1 cellular context compared by ENCODE assay signal in genomic region chr14:77033622-77034521, GRCh38.
TF ChIP-seq lines count a peak whose summit lies in the region.

No MANE protein-coding gene starts in this region.

TF ChIP-seq in HepG2, 621 proteins besides CTCF, POLR2A, EP300 and RAD21 (continued from another document and continues in another):
- TF ChIP-seq PRDM4 (CRISPR knock-in tag; IDR thresholded peaks at IDR 0.05; ENCODE audit: borderline replicate concordance) (no peak), SRSF1 (optimal IDR thresholded peaks at IDR 0.05; ENCODE audit: low read depth, low read length) (peak; percentile 61), ZNF333 (CRISPR knock-in tag; IDR thresholded peaks at IDR 0.05; ENCODE audit: borderline replicate concordance) (no peak), SIN3B (IDR thresholded peaks at IDR 0.05; ENCODE audit: low read length) (no peak), TAF15 (IDR thresholded peaks at IDR 0.05; ENCODE audit: low read depth, low read length, poor library complexity, severe bottlenecking) (no peak), HOXA5 (CRISPR knock-in tag; IDR thresholded peaks at IDR 0.05) (peak; percentile 60), ZBTB7B (CRISPR knock-in tag; IDR thresholded peaks at IDR 0.05) (peak; percentile 56; the same call in 1 of the 2 replicates), PAXIP1 (CRISPR knock-in tag; conservative IDR thresholded peaks at IDR 0.05) (peak; percentile 80), FOXM1 (CRISPR knock-in tag; IDR thresholded peaks at IDR 0.05) (no peak), XBP1 (CRISPR knock-in tag; IDR thresholded peaks at IDR 0.05) (no peak), ZNF614 (CRISPR knock-in tag; IDR thresholded peaks at IDR 0.05; ENCODE audit: borderline replicate concordance) (peak; percentile 86; the same call in 1 of the 2 replicates), ZNF652 (CRISPR knock-in tag; IDR thresholded peaks at IDR 0.05; ENCODE audit: borderline replicate concordance, low read depth) (no peak), MAF1 (CRISPR knock-in tag; IDR thresholded peaks at IDR 0.05; ENCODE audit: borderline replicate concordance) (no peak), PRPF4 (IDR thresholded peaks at IDR 0.05; ENCODE audit: low read depth, low read length, poor library complexity, severe bottlenecking) (no peak), CBX5 (CRISPR knock-in tag; IDR thresholded peaks at IDR 0.05; ENCODE audit: borderline replicate concordance) (no peak), ZNF747 (CRISPR knock-in tag; IDR thresholded peaks at IDR 0.05; ENCODE audit: borderline replicate concordance) (no peak; the same call in 1 of the 2 replicates), FUBP1 (CRISPR knock-in tag; IDR thresholded peaks at IDR 0.05; ENCODE audit: borderline replicate concordance) (no peak), FOXJ3 (CRISPR knock-in tag; IDR thresholded peaks at IDR 0.05; ENCODE audit: borderline replicate concordance) (peak; percentile 88), ZNF234 (CRISPR knock-in tag; conservative IDR thresholded peaks at IDR 0.05) (no peak), ZBTB25 (CRISPR knock-in tag; IDR thresholded peaks at IDR 0.05) (peak; percentile 67), ZNF430 (CRISPR knock-in tag; IDR thresholded peaks at IDR 0.05) (no peak), ZFAT (CRISPR knock-in tag; conservative IDR thresholded peaks at IDR 0.05) (no peak), EZH2 (conservative IDR thresholded peaks at IDR 0.05; ENCODE audit: low read depth, low read length) (no peak), ZBTB7A (CRISPR knock-in tag; IDR thresholded peaks at IDR 0.05) (no peak), TARDBP (CRISPR knock-in tag; IDR thresholded peaks at IDR 0.05) (peak; percentile 64), ZFP37 (CRISPR knock-in tag; IDR thresholded peaks at IDR 0.05; ENCODE audit: borderline replicate concordance) (no peak), AGO2 (optimal IDR thresholded peaks at IDR 0.05; ENCODE audit: low read depth, low read length) (peak; percentile 98), BCL6 (CRISPR knock-in tag; IDR thresholded peaks at IDR 0.05) (peak; percentile 91), TCF7L2 (IDR thresholded peaks at IDR 0.05; ENCODE audit: low read depth, low read length) (no peak), NR0B2 (CRISPR knock-in tag; IDR thresholded peaks at IDR 0.05) (no peak), HOMEZ (CRISPR knock-in tag; IDR thresholded peaks at IDR 0.05; ENCODE audit: low read depth) (no peak), TOE1 (CRISPR knock-in tag; IDR thresholded peaks at IDR 0.05) (no peak), NFE2L2 (IDR thresholded peaks at IDR 0.05; ENCODE audit: low read length) (no peak), ZNF788 (CRISPR knock-in tag; IDR thresholded peaks at IDR 0.05; ENCODE audit: borderline replicate concordance) (no peak; the same call in 1 of the 2 replicates)
- TF ChIP-seq, protein P1, sequence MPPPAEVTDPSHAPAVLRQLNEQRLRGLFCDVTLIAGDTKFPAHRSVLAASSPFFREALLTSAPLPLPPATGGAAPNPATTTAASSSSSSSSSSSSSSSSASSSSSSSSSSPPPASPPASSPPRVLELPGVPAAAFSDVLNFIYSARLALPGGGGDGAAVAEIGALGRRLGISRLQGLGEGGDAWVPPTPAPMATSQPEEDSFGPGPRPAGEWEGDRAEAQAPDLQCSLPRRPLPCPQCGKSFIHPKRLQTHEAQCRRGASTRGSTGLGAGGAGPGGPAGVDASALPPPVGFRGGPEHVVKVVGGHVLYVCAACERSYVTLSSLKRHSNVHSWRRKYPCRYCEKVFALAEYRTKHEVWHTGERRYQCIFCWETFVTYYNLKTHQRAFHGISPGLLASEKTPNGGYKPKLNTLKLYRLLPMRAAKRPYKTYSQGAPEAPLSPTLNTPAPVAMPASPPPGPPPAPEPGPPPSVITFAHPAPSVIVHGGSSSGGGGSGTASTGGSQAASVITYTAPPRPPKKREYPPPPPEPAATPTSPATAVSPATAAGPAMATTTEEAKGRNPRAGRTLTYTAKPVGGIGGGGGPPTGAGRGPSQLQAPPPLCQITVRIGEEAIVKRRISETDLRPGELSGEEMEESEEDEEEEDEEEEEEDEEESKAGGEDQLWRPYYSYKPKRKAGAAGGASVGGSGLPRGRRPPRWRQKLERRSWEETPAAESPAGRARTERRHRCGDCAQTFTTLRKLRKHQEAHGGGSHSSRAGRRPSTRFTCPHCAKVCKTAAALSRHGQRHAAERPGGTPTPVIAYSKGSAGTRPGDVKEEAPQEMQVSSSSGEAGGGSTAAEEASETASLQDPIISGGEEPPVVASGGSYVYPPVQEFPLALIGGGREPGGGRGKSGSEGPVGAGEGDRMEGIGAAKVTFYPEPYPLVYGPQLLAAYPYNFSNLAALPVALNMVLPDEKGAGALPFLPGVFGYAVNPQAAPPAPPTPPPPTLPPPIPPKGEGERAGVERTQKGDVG (CRISPR knock-in tag; IDR thresholded peaks at IDR 0.05; ENCODE audit: borderline replicate concordance), result no peak
- TF ChIP-seq, protein P2, sequence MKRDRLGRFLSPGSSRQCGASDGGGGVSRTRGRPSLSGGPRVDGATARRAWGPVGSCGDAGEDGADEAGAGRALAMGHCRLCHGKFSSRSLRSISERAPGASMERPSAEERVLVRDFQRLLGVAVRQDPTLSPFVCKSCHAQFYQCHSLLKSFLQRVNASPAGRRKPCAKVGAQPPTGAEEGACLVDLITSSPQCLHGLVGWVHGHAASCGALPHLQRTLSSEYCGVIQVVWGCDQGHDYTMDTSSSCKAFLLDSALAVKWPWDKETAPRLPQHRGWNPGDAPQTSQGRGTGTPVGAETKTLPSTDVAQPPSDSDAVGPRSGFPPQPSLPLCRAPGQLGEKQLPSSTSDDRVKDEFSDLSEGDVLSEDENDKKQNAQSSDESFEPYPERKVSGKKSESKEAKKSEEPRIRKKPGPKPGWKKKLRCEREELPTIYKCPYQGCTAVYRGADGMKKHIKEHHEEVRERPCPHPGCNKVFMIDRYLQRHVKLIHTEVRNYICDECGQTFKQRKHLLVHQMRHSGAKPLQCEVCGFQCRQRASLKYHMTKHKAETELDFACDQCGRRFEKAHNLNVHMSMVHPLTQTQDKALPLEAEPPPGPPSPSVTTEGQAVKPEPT (CRISPR knock-in tag; IDR thresholded peaks at IDR 0.05; ENCODE audit: low read depth), result no peak
- TF ChIP-seq, protein P3, sequence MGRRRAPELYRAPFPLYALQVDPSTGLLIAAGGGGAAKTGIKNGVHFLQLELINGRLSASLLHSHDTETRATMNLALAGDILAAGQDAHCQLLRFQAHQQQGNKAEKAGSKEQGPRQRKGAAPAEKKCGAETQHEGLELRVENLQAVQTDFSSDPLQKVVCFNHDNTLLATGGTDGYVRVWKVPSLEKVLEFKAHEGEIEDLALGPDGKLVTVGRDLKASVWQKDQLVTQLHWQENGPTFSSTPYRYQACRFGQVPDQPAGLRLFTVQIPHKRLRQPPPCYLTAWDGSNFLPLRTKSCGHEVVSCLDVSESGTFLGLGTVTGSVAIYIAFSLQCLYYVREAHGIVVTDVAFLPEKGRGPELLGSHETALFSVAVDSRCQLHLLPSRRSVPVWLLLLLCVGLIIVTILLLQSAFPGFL (CRISPR knock-in tag; IDR thresholded peaks at IDR 0.05), result no peak
- TF ChIP-seq, protein P4, sequence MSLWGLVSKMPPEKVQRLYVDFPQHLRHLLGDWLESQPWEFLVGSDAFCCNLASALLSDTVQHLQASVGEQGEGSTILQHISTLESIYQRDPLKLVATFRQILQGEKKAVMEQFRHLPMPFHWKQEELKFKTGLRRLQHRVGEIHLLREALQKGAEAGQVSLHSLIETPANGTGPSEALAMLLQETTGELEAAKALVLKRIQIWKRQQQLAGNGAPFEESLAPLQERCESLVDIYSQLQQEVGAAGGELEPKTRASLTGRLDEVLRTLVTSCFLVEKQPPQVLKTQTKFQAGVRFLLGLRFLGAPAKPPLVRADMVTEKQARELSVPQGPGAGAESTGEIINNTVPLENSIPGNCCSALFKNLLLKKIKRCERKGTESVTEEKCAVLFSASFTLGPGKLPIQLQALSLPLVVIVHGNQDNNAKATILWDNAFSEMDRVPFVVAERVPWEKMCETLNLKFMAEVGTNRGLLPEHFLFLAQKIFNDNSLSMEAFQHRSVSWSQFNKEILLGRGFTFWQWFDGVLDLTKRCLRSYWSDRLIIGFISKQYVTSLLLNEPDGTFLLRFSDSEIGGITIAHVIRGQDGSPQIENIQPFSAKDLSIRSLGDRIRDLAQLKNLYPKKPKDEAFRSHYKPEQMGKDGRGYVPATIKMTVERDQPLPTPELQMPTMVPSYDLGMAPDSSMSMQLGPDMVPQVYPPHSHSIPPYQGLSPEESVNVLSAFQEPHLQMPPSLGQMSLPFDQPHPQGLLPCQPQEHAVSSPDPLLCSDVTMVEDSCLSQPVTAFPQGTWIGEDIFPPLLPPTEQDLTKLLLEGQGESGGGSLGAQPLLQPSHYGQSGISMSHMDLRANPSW (CRISPR knock-in tag; IDR thresholded peaks at IDR 0.05; ENCODE audit: borderline replicate concordance), result no peak
